Comparison of ENCODE assay signal across 8 cellular contexts in the genomic region with DNA sequence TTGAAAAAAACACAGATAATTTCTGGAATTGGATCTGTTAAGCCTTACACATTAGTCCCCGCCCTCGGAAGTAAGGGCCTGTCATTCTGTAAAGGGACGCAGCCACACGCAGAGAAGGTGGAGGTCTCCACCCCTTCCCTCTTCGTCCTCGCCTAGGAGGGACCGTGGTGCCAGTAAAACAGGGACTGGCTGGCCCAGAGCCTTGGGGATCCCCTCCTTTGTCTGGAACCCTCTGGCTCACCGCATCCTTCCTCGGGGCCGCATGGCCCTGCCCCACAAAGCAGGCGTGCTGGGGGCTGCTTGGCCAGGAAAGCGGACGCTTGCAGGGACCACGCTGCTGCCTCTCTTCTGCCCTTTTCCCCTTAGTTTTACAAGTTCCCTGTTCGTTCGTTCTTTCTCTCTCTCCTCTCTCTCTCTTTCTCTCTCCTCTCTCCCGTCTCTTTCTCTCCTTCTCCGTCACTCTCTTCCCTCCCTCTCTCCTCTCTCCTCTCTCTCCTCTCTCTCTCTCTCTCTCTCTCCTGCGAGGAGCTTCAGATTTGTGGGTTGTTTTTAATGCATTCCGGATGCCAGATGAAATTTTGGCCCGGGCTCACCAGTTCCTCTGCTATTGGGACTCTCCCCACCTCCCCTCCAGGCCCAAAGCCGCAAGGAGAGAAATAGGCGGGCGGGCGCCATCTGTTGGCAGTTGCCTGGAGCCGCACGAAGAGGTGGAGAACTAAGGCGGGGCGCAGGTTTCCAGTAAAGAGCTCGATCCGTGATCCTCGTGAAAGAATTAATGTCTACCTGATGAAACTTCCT.
DNase-seq lines count a peak whose midpoint lies in the region; ATAC-seq and TF ChIP-seq lines count a peak whose summit lies in the region.

No MANE protein-coding gene starts in this region.

- no peak overlapping the region for H3K27ac ChIP-seq in HUES6 (ENCODE audit: low read depth, low read length)

- peak overlapping the region; percentile 60 for H3K9ac ChIP-seq in HUES6 (ENCODE audit: low read length)

- peak; percentile 95 for TF ChIP-seq CTCF in astrocyte of the spinal cord (IDR thresholded peaks at IDR 0.05; ENCODE audit: low read depth, low read length)

- peaks cover 9% of the 10 kb centered on the region for H3K4me1 ChIP-seq in HUES6 (ENCODE audit: control insufficient read depth, insufficient read depth, low read length)

- peak overlapping the region; percentile 40 for H3K4me3 ChIP-seq in HUES6 (ENCODE audit: low read depth, low read length)
- no peak overlapping the region for H3K4me3 ChIP-seq in astrocyte of the spinal cord (ENCODE audit: low read depth, low read length)
- H3K4me3 ChIP-seq in skeletal muscle cell (ENCODE audit: low read depth, low read length) = peak overlapping the region; percentile 11

- in situ Hi-C loops in astrocyte of the spinal cord (cut with HindIII; ENCODE audit: low sequenced_read_pairs) = no loop called here

- no peaks in the 10 kb centered on the region for H3K9me3 ChIP-seq in HUES6 (ENCODE audit: control insufficient read depth, insufficient read depth, low read depth, low read length)

- peak; percentile 84 for ATAC-seq in GM21360 (IDR thresholded peaks at IDR 0.05; ENCODE audit: unreplicated experiment)

- H3K27me3 ChIP-seq in HUES6 (ENCODE audit: control insufficient read depth, insufficient read depth, low read length) = no peaks in the 10 kb centered on the region

- H3K36me3 ChIP-seq in HUES6 (ENCODE audit: control insufficient read depth, insufficient read depth, low read length) = peaks cover 26% of the 10 kb centered on the region

- peak; percentile 11 for DNase-seq in COLO668 (lab: John Stamatoyannopoulos, UW; ENCODE audit: unreplicated experiment)
- peak; percentile 78 for DNase-seq in T1000 (lab: John Stamatoyannopoulos, UW)
- DNase-seq in astrocyte of the spinal cord (ENCODE audit: low read depth, low spot score) = peak; percentile 91
- peak; percentile 19 to 90 (median 70) for DNase-seq in hypothalamus (lab: John Stamatoyannopoulos, UW)
- DNase-seq in skeletal muscle cell (ENCODE audit: low read depth) = peak; percentile 61
- DNase-seq in NCI-H526 treated with DMSO at 0.1 percent for 48 hours (lab: John Stamatoyannopoulos, UW) = no peak
